ENCODE assay signal across 8 cellular contexts in genomic region chr3:150409125-150409526, GRCh38. TPM values are rescaled to one million over a fixed set of nuclear protein-coding genes. Genes with fewer than 3 reads are reported as not detected.
DNase-seq lines count a peak whose midpoint lies in the region; TF ChIP-seq lines count a peak whose summit lies in the region.

No MANE protein-coding gene starts in this region.

- peak overlapping the region; percentile 62 for H3K4me2 ChIP-seq in fibroblast of lung (ENCODE audit: extremely low read depth, insufficient read depth, low read length)

- TF ChIP-seq CTCF in fibroblast of lung (conservative IDR thresholded peaks at IDR 0.05 in 1 of 2, IDR thresholded peaks at IDR 0.05 in 1 of 2; ENCODE audit: low read depth in 1 of 2, low read length in 2 of 2) = no peak

- peak overlapping the region; percentile 96 for H3K9ac ChIP-seq in fibroblast of lung (ENCODE audit: insufficient read depth, low read length)

- no peaks in the 10 kb centered on the region for H3K9me3 Mint-ChIP-seq in T-helper 1 cell treated with Interleukin-12 subunit alpha and Interleukin-12 subunit beta and Interleukin-4 antibody, amounts not matched to agents 30 μg/mL and 1 μg/mL, for 36 hours

- H3K36me3 Mint-ChIP-seq in T-helper 1 cell treated with Interleukin-12 subunit alpha and Interleukin-12 subunit beta and Interleukin-4 antibody, amounts not matched to agents 30 μg/mL and 1 μg/mL, for 36 hours (ENCODE audit: low read depth) = peaks cover 14% of the 10 kb centered on the region

- peaks cover 35% of the 10 kb centered on the region for H3K4me1 Mint-ChIP-seq in T-helper 1 cell treated with Interleukin-12 subunit alpha and Interleukin-12 subunit beta and Interleukin-4 antibody, amounts not matched to agents 30 μg/mL and 1 μg/mL, for 36 hours (ENCODE audit: low read depth)

- peak overlapping the region; percentile 84 for H3K4me3 ChIP-seq in SJCRH30
- H3K4me3 ChIP-seq in fibroblast of lung (replicated peaks in 1 of 4; ENCODE audit: control extremely low read depth in 1 of 4, insufficient read depth in 1 of 4, low read depth in 3 of 4, low read length in 4 of 4) = peak overlapping the region; percentile 81 to 97 (median 92)

- H3K27me3 Mint-ChIP-seq in T-helper 1 cell treated with Interleukin-12 subunit alpha and Interleukin-12 subunit beta and Interleukin-4 antibody, amounts not matched to agents 30 μg/mL and 1 μg/mL, for 36 hours (ENCODE audit: low read depth) = peaks cover 11% of the 10 kb centered on the region

- peaks cover 33% of the 10 kb centered on the region for H3K36me3 ChIP-seq in SJCRH30
- H3K36me3 ChIP-seq in fibroblast of lung (ENCODE audit: control insufficient read depth, insufficient read depth, low read length) = peaks cover 9% of the 10 kb centered on the region

- peak overlapping the region; percentile 83 for H3K4me3 Mint-ChIP-seq in T-helper 1 cell treated with Interleukin-12 subunit alpha and Interleukin-12 subunit beta and Interleukin-4 antibody, amounts not matched to agents 30 μg/mL and 1 μg/mL, for 36 hours

- peak overlapping the region; percentile 95 for H3K27ac ChIP-seq in SJCRH30
- H3K27ac ChIP-seq in fibroblast of lung (ENCODE audit: insufficient read depth, low read length) = peak overlapping the region; percentile 96

- H3K79me2 ChIP-seq in fibroblast of lung (ENCODE audit: control insufficient read depth, insufficient read depth, low read length) = peaks cover 61% of the 10 kb centered on the region

- H3K27me3 ChIP-seq in SJCRH30 = no peaks in the 10 kb centered on the region
- no peaks in the 10 kb centered on the region for H3K27me3 ChIP-seq in fibroblast of lung (ENCODE audit: control insufficient read depth, insufficient read depth, low read length)

- H3K9me3 ChIP-seq in SJCRH30 (replicated peaks) (no peaks in the 10 kb centered on the region), fibroblast of lung (ENCODE audit: control insufficient read depth, insufficient read depth, low read depth, low read length) (no peaks in the 10 kb centered on the region)

- H3K27ac Mint-ChIP-seq in T-helper 1 cell treated with Interleukin-12 subunit alpha and Interleukin-12 subunit beta and Interleukin-4 antibody, amounts not matched to agents 30 μg/mL and 1 μg/mL, for 36 hours = peak overlapping the region; percentile 88

- no peak overlapping the region for H2AFZ ChIP-seq in fibroblast of lung (ENCODE audit: low read length)

- peaks cover 14% of the 10 kb centered on the region for H4K20me1 ChIP-seq in fibroblast of lung (ENCODE audit: control insufficient read depth, extremely low read depth, insufficient read depth, low read length)

- DNase-seq in T-helper 1 cell (no peak), SJCRH30 (no peak), fibroblast of lung (ENCODE audit: low read depth in 2 of 2) (no peak), putamen (ENCODE audit: low spot score) (peak; percentile 42), NCI-H1436 (lab: John Stamatoyannopoulos, UW) (no peak), HuH-7.5 (ENCODE audit: low spot score) (no peak), NAMALWA (ENCODE audit: low spot score) (no peak)

- H3K4me1 ChIP-seq in SJCRH30 (peaks cover 8% of the 10 kb centered on the region), fibroblast of lung (ENCODE audit: control insufficient read depth, extremely low read depth, insufficient read depth, low read length) (peaks cover 3% of the 10 kb centered on the region)

RNA-seq across cellular contexts. Expression of gene TSC22D2, which starts 1.0 kb away (rescaled TPM):
- 37.1 and 44.5 TPM in 2 replicates for total RNA-seq in SJCRH30 (2014; rRNA removed; shearing (Covaris generic))
- 10.3 and 23.6 TPM in 2 replicates for total RNA-seq in fibroblast of lung
- 29.3 and 45.5 TPM in 2 replicates for polyA plus RNA-seq in fibroblast of lung
- 30.3 and 41.2 TPM in 2 replicates for polyA plus RNA-seq in fibroblast of lung (2012)
- 11.1 and 13.0 TPM in 2 replicates for polyA minus RNA-seq in fibroblast of lung (ENCODE audit: low replicate concordance)
